8 cellular contexts compared by ENCODE assay signal in genomic region chr12:64618953-64619590, GRCh38. TPM values are rescaled to one million over a fixed set of nuclear protein-coding genes. Genes with fewer than 3 reads are reported as not detected.
DNase-seq lines count a peak whose midpoint lies in the region; ATAC-seq and TF ChIP-seq lines count a peak whose summit lies in the region.

No MANE protein-coding gene starts in this region.

- H3K27me3 Mint-ChIP-seq in activated B cell treated with CpG ODN at 0.5 μM for 24 hours, result no peaks in the 10 kb centered on the region

- intact Hi-C loops in activated B cell treated with CpG ODN at 0.5 μM for 24 hours (cut with micrococcal nuclease), result no loop called here

- DNase-seq in COR-L47 (lab: John Stamatoyannopoulos, UW), result peak; percentile 45
- no peak for DNase-seq in activated B cell treated with CpG ODN at 0.5 μM for 24 hours
- DNase-seq in medulla oblongata (ENCODE audit: extremely low spot score), result peak; percentile 81
- no peak for DNase-seq in NCI-H748 treated with DMSO at 0.1 percent for 48 hours (lab: John Stamatoyannopoulos, UW)
- DNase-seq in amniotic stem cell (lab: John Stamatoyannopoulos, UW), result no peak
- no peak for DNase-seq in NCI-H345 treated with DMSO at 0.1 percent for 48 hours (lab: John Stamatoyannopoulos, UW; ENCODE audit: unreplicated experiment)

- TF ChIP-seq CTCF in activated B cell treated with CpG ODN at 0.5 μM for 24 hours (IDR thresholded peaks at IDR 0.05), result no peak

- POLR2A ChIA-PET in activated B cell treated with CpG ODN at 0.5 μM for 24 hours (lab: Charles Lee), result interaction anchor here (0.6 to 9.6 kb wide), 5 partner anchors 7 to 79 kb away, joined by 3 to 256 read pairs (median 4); partner anchors contain the start of gene RASSF3

- CTCF ChIA-PET in activated B cell treated with CpG ODN at 0.5 μM for 24 hours (lab: Charles Lee), result interaction anchor here (1.0 to 1.3 kb wide), 2 partner anchors 8 to 79 kb away, joined by 4 to 7 read pairs; partner anchors contain the start of gene RASSF3

- H3K4me3 Mint-ChIP-seq in activated B cell treated with CpG ODN at 0.5 μM for 24 hours, result peak overlapping the region; percentile 74

- H3K4me1 Mint-ChIP-seq in activated B cell treated with CpG ODN at 0.5 μM for 24 hours, result peaks cover 89% of the 10 kb centered on the region

- peaks cover 39% of the 10 kb centered on the region for H3K36me3 Mint-ChIP-seq in activated B cell treated with CpG ODN at 0.5 μM for 24 hours (ENCODE audit: low read depth)

- H3K27ac Mint-ChIP-seq in activated B cell treated with CpG ODN at 0.5 μM for 24 hours, result peak overlapping the region; percentile 90

- H3K9me3 Mint-ChIP-seq in activated B cell treated with CpG ODN at 0.5 μM for 24 hours, result no peaks in the 10 kb centered on the region

- peak; percentile 52 for ATAC-seq in GM19395 (IDR thresholded peaks at IDR 0.05; ENCODE audit: unreplicated experiment)
- peak; percentile 39 for ATAC-seq in HG03460 (IDR thresholded peaks at IDR 0.05; ENCODE audit: unreplicated experiment)
- ATAC-seq in activated B cell treated with CpG ODN at 0.5 μM for 24 hours (ENCODE audit: low read depth), result peak; percentile 60

RNA-seq across cellular contexts. Expression of gene RASSF3, which starts 8.8 kb away (rescaled TPM):
- 90.9 and 95.7 TPM in 2 replicates for total RNA-seq in activated B cell treated with CpG ODN at 0.5 μM for 24 hours

Comparison
In these comparisons a context has a peak if more than half of its experiments do, and no peak if none do; other contexts are left out.
1. DNase-seq: peak in COR-L47 (single experiment) and medulla oblongata (single experiment); none in activated B cell treated with CpG ODN at 0.5 μM for 24 hours (single experiment), NCI-H748 treated with DMSO at 0.1 percent for 48 hours (single experiment), amniotic stem cell (single experiment) and NCI-H345 treated with DMSO at 0.1 percent for 48 hours (single experiment).
2. Peak in every context shown above with its lines, with median percentiles within 50 percentile points of each other: ATAC-seq.